ENCODE assay signal across 10 cellular contexts in the genomic region with DNA sequence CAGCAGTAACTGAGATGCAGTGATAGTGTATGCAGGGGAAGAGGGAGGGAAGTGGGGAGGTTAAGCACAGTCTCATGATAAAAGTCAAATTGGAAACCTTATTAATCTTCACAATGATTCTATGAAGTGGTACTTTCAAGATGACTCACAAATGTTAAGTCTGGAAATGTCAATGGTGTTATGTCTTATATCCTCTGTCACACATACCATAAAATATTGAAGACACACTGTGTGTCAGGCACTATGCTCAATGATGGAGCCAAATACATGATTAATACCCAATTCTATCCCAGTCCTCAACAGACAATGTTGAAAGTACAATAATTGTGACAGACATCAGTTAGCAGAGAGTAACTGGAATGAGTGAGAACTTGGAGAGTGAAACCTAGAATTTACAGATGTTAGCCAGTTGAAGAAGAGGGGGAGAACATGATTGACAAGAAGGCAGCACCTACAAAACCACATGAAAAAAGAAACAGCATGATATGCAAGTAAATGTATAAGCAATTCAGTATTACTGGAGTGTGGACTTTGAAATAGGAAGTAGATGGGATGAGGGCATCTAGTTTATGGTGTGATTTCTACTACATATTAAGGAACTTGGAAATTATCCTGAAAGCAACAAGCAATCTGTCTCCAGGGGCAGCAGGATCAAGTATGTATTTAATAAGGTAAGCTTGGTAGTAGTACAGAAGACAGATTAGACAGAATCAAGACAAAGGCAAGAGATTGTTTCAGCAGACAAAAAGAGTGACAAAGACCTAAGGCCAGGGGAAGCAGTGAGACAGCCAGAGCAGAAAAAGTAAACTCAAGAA.
DNase-seq lines count a peak whose midpoint lies in the region; ATAC-seq and TF ChIP-seq lines count a peak whose summit lies in the region.
"Had no signal": no experiment of that assay in that cellular context is flagged by ENCODE, and none has a peak within 500 bp of the region (broad histone marks: within the 10 kb centered on the region; RNA-seq: fewer than 3 reads in every experiment).

No MANE protein-coding gene starts in this region.

- no peak overlapping the region for H3K4me3 ChIP-seq in transverse colon
- no peak overlapping the region for H3K4me3 ChIP-seq in MG63
- H3K4me3 ChIP-seq: K562, pancreas had no signal

- H3K9me3 Mint-ChIP-seq in activated T-cell treated with anti-CD3 and anti-CD28 coated beads, Interleukin-2, amount 50 U/mL, for 72 hours: no peaks in the 10 kb centered on the region
- H3K9me3 Mint-ChIP-seq in activated naive CD8-positive, alpha-beta T cell treated with anti-CD3 and anti-CD28 coated beads, Interleukin-2, amount 50 U/mL, for 24 hours: no peaks in the 10 kb centered on the region

- TF ChIP-seq POLR2A in transverse colon (IDR thresholded peaks at IDR 0.05): no peak

- peaks cover 0 to 22% (median 8%) of the 10 kb centered on the region in 4 donors for H3K4me1 ChIP-seq in transverse colon
- H3K4me1 ChIP-seq: pancreas had no signal

- no peak for TF ChIP-seq CTCF in transverse colon (IDR thresholded peaks at IDR 0.05)

- H3K27me3 Mint-ChIP-seq in activated T-cell treated with anti-CD3 and anti-CD28 coated beads, Interleukin-2, amount 50 U/mL, for 72 hours (ENCODE audit: low read depth): no peaks in the 10 kb centered on the region
- H3K27me3 Mint-ChIP-seq in activated naive CD8-positive, alpha-beta T cell treated with anti-CD3 and anti-CD28 coated beads, Interleukin-2, amount 50 U/mL, for 24 hours: no peaks in the 10 kb centered on the region

- peak; percentile 43 to 64 for ATAC-seq in activated T-cell treated with anti-CD3 and anti-CD28 coated beads, Interleukin-2, amount 50 U/mL, for 72 hours (replicated peaks in 1 of 2)
- ATAC-seq in HG03064 (IDR thresholded peaks at IDR 0.05; ENCODE audit: low read depth, unreplicated experiment): peak; percentile 62
- ATAC-seq in activated naive CD8-positive, alpha-beta T cell treated with anti-CD3 and anti-CD28 coated beads, Interleukin-2, amount 50 U/mL, for 24 hours: peak; percentile 83
- ATAC-seq: K562, pancreas had no signal

- no peaks in the 10 kb centered on the region for H3K9me3 ChIP-seq in transverse colon
- no peaks in the 10 kb centered on the region; the same call in 1 of the 2 replicates for H3K9me3 ChIP-seq in MG63
- H3K9me3 ChIP-seq: pancreas had no signal

- H3K27ac ChIP-seq in transverse colon: peak overlapping the region in 3 of 4 donors; percentile 55 to 80 (median 70)
- H3K27ac ChIP-seq: pancreas had no signal

- peak overlapping the region in 1 of 2 donors; percentile 33 for H3K4me3 Mint-ChIP-seq in activated T-cell treated with anti-CD3 and anti-CD28 coated beads, Interleukin-2, amount 50 U/mL, for 72 hours
- H3K4me3 Mint-ChIP-seq in activated naive CD8-positive, alpha-beta T cell treated with anti-CD3 and anti-CD28 coated beads, Interleukin-2, amount 50 U/mL, for 24 hours: no peak overlapping the region

- H3K36me3 Mint-ChIP-seq in activated T-cell treated with anti-CD3 and anti-CD28 coated beads, Interleukin-2, amount 50 U/mL, for 72 hours (ENCODE audit: insufficient read depth in 2 of 2): peaks cover 6 to 16% of the 10 kb centered on the region in 2 donors
- H3K36me3 Mint-ChIP-seq in activated naive CD8-positive, alpha-beta T cell treated with anti-CD3 and anti-CD28 coated beads, Interleukin-2, amount 50 U/mL, for 24 hours (ENCODE audit: low read depth): peaks cover 35% of the 10 kb centered on the region

- peaks cover 0 to 40% (median 13%) of the 10 kb centered on the region in 4 donors for H3K36me3 ChIP-seq in transverse colon
- peaks cover 8% of the 10 kb centered on the region for H3K36me3 ChIP-seq in MG63

- intact Hi-C loops in transverse colon (cut with DNase I; ENCODE audit: low total_unique reads) (no loop called here), posterior vena cava (cut with DNase I) (no loop called here)

- H3K27ac Mint-ChIP-seq in activated T-cell treated with anti-CD3 and anti-CD28 coated beads, Interleukin-2, amount 50 U/mL, for 72 hours: peak overlapping the region; percentile 58
- H3K27ac Mint-ChIP-seq in activated naive CD8-positive, alpha-beta T cell treated with anti-CD3 and anti-CD28 coated beads, Interleukin-2, amount 50 U/mL, for 24 hours: peak overlapping the region; percentile 25

- peaks cover 20% of the 10 kb centered on the region for H3K4me1 Mint-ChIP-seq in activated T-cell treated with anti-CD3 and anti-CD28 coated beads, Interleukin-2, amount 50 U/mL, for 72 hours (ENCODE audit: low read depth)
- peaks cover 17% of the 10 kb centered on the region for H3K4me1 Mint-ChIP-seq in activated naive CD8-positive, alpha-beta T cell treated with anti-CD3 and anti-CD28 coated beads, Interleukin-2, amount 50 U/mL, for 24 hours

- H3K27me3 ChIP-seq in transverse colon (no peaks in the 10 kb centered on the region), MG63 (no peaks in the 10 kb centered on the region)
- H3K27me3 ChIP-seq: pancreas had no signal

- TF ChIP-seq EP300 in transverse colon (IDR thresholded peaks at IDR 0.05; ENCODE audit: low read depth): no peak

- in situ Hi-C loops in transverse colon (cut with MboI; ENCODE audit: low pct_ligation_motif_present in 1 of 4, low pct_unique_long_range_greater_than_20kb in 1 of 4, low sequenced_read_pairs in 3 of 4): no loop called here

- DNase-seq in activated T-cell treated with anti-CD3 and anti-CD28 coated beads, Interleukin-2, amount 50 U/mL, for 72 hours: no peak
- no peak for DNase-seq in activated T-cell treated with anti-CD3 and anti-CD28 coated beads, Interleukin-2, amount 50 U/mL, for 48 hours
- no peak for DNase-seq in activated naive CD8-positive, alpha-beta T cell treated with anti-CD3 and anti-CD28 coated beads, Interleukin-2, amount 50 U/mL, for 24 hours
- no peak for DNase-seq in transverse colon
- DNase-seq in posterior vena cava (ENCODE audit: low spot score): no peak
- no peak for DNase-seq in stimulated activated CD4-positive, alpha-beta T cell treated with anti-CD3 and anti-CD28 coated beads, Interleukin-1b, Interleukin-23, amount 100 ng/mL, for 48 hours
- DNase-seq in MG63: no peak
- DNase-seq: pancreas had no signal
